In genomic region chr7:139715194-139715815, GRCh38 we compare ENCODE assay signal across 1 cellular context.
TF ChIP-seq lines count a peak whose summit lies in the region.

No MANE protein-coding gene starts in this region.

TF ChIP-seq in H1, 55 proteins besides CTCF, POLR2A, EP300 and RAD21:
- no peak for TF ChIP-seq BCL11A (IDR thresholded peaks at IDR 0.05; ENCODE audit: low read depth in 2 of 2, low read length in 2 of 2)
- no peak for TF ChIP-seq KDM1A (IDR thresholded peaks at IDR 0.05; ENCODE audit: borderline replicate concordance, low read length)
- TF ChIP-seq SIN3A (conservative IDR thresholded peaks at IDR 0.05 in 1 of 2, IDR thresholded peaks at IDR 0.05 in 1 of 2; ENCODE audit: low read depth in 1 of 2, low read length in 2 of 2), result no peak
- TF ChIP-seq SIX5 (IDR thresholded peaks at IDR 0.05; ENCODE audit: low read depth, low read length), result no peak
- TF ChIP-seq RNF2 (IDR thresholded peaks at IDR 0.05; ENCODE audit: borderline replicate concordance, low read depth, low read length, missing control alignments, poor library complexity, severe bottlenecking), result no peak
- TF ChIP-seq YY1 (IDR thresholded peaks at IDR 0.05; ENCODE audit: low read depth, low read length), result no peak
- no peak for TF ChIP-seq CBX5 (IDR thresholded peaks at IDR 0.05; ENCODE audit: low read depth, low read length)
- TF ChIP-seq RXRA (IDR thresholded peaks at IDR 0.05; ENCODE audit: insufficient read depth, low read depth, low read length), result no peak
- no peak for TF ChIP-seq CHD1 (IDR thresholded peaks at IDR 0.05; ENCODE audit: low read depth, low read length)
- no peak for TF ChIP-seq NRF1 (IDR thresholded peaks at IDR 0.05; ENCODE audit: low read depth, low read length)
- TF ChIP-seq BACH1 (IDR thresholded peaks at IDR 0.05; ENCODE audit: low read length), result no peak
- no peak for TF ChIP-seq ATF2 (IDR thresholded peaks at IDR 0.05; ENCODE audit: low read length)
- TF ChIP-seq SUZ12 (IDR thresholded peaks at IDR 0.05; ENCODE audit: low read length), result no peak
